In genomic region chr5:139631520-139632165, GRCh38 we compare ENCODE assay signal across 1 cellular context.
TF ChIP-seq lines count a peak whose summit lies in the region.

No MANE protein-coding gene starts in this region.

TF ChIP-seq in GM23338, 12 proteins besides CTCF, POLR2A, EP300 and RAD21 (continued from another document):
- TF ChIP-seq ZNF462 (CRISPR knock-in tag; IDR thresholded peaks at IDR 0.05) (no peak), CREB1 (CRISPR knock-in tag; IDR thresholded peaks at IDR 0.05; ENCODE audit: low read depth) (no peak), ZNF331 (CRISPR knock-in tag; IDR thresholded peaks at IDR 0.05; ENCODE audit: low read depth) (no peak), ETS1 (IDR thresholded peaks at IDR 0.05) (no peak), POLR2AphosphoS5 (IDR thresholded peaks at IDR 0.05; ENCODE audit: low read depth) (no peak), ZNF114 (CRISPR knock-in tag; IDR thresholded peaks at IDR 0.05) (no peak)
- TF ChIP-seq, protein P1, sequence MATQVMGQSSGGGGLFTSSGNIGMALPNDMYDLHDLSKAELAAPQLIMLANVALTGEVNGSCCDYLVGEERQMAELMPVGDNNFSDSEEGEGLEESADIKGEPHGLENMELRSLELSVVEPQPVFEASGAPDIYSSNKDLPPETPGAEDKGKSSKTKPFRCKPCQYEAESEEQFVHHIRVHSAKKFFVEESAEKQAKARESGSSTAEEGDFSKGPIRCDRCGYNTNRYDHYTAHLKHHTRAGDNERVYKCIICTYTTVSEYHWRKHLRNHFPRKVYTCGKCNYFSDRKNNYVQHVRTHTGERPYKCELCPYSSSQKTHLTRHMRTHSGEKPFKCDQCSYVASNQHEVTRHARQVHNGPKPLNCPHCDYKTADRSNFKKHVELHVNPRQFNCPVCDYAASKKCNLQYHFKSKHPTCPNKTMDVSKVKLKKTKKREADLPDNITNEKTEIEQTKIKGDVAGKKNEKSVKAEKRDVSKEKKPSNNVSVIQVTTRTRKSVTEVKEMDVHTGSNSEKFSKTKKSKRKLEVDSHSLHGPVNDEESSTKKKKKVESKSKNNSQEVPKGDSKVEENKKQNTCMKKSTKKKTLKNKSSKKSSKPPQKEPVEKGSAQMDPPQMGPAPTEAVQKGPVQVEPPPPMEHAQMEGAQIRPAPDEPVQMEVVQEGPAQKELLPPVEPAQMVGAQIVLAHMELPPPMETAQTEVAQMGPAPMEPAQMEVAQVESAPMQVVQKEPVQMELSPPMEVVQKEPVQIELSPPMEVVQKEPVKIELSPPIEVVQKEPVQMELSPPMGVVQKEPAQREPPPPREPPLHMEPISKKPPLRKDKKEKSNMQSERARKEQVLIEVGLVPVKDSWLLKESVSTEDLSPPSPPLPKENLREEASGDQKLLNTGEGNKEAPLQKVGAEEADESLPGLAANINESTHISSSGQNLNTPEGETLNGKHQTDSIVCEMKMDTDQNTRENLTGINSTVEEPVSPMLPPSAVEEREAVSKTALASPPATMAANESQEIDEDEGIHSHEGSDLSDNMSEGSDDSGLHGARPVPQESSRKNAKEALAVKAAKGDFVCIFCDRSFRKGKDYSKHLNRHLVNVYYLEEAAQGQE (IDR thresholded peaks at IDR 0.05; ENCODE audit: unreplicated experiment) = no peak
